ENCODE assay signal across 19 cellular contexts in genomic region chr10:86707505-86707904, GRCh38. TPM values are rescaled to one million over a fixed set of nuclear protein-coding genes. Genes with fewer than 3 reads are reported as not detected.
"Had no signal": no experiment of that assay in that cellular context is flagged by ENCODE, and none has a peak within 500 bp of the region (broad histone marks: within the 10 kb centered on the region; RNA-seq: fewer than 3 reads in every experiment).

No MANE protein-coding gene starts in this region.

- DNase-seq: activated B cell treated with CpG ODN at 0.5 μM for 24 hours; activated CD4-positive, alpha-beta T cell treated with anti-CD3 and anti-CD28 coated beads, Interleukin-2, amount 10 ng/mL, durations not matched to agents 24 days and 14 days; activated naive CD4-positive, alpha-beta T cell treated with anti-CD3 and anti-CD28 coated beads for 36 hours; activated naive CD8-positive, alpha-beta T cell treated with anti-CD3 and anti-CD28 coated beads, Interleukin-2, amount 50 U/mL, for 24 hours; activated T-cell treated with anti-CD3 and anti-CD28 coated beads for 4 hours; hypothalamus; stimulated activated CD4-positive, alpha-beta T cell treated with anti-CD3 and anti-CD28 coated beads, Interleukin-15, amount 100 ng/mL, for 24 hours; stimulated activated CD4-positive, alpha-beta T cell treated with anti-CD3 and anti-CD28 coated beads, Interleukin-4, amount 100 ng/mL, for 1 hour; stimulated activated naive B cell treated with anti-CD40 and anti-IgM and Interleukin-4, amounts not matched to agents 10 μg/mL and 1 μg/mL and 100 μg/mL, for 72 hours; substantia nigra; trophoblast cell had no signal

- ATAC-seq: activated naive CD8-positive, alpha-beta T cell treated with anti-CD3 and anti-CD28 coated beads, Interleukin-2, amount 50 U/mL, for 24 hours; esophagus mucosa; stimulated activated naive B cell treated with anti-CD40 and anti-IgM and Interleukin-4, amounts not matched to agents 10 μg/mL and 1 μg/mL and 100 μg/mL, for 72 hours had no signal

RNA-seq across cellular contexts. Expression of gene LDB3, which starts 39.2 kb away (rescaled TPM):
- total RNA-seq: activated B cell treated with CpG ODN at 0.5 μM for 24 hours; activated CD4-positive, alpha-beta T cell treated with anti-CD3 and anti-CD28 coated beads, Interleukin-2, amount 10 ng/mL, durations not matched to agents 24 days and 14 days had no signal

RNA-seq across cellular contexts. Expression of gene OPN4, which starts 53.2 kb away (rescaled TPM):
- total RNA-seq: activated B cell treated with CpG ODN at 0.5 μM for 24 hours; activated CD4-positive, alpha-beta T cell treated with anti-CD3 and anti-CD28 coated beads, Interleukin-2, amount 10 ng/mL, durations not matched to agents 24 days and 14 days; activated CD8-positive, alpha-beta memory T cell treated with anti-CD3 and anti-CD28 coated beads for 36 hours; activated naive CD4-positive, alpha-beta T cell treated with anti-CD3 and anti-CD28 coated beads for 36 hours; cardiac septum; esophagus mucosa; kidney epithelial cell; liver; myocyte; osteocyte had no signal
- polyA plus RNA-seq: liver, neural cell had no signal
